Comparison of ENCODE assay signal across 13 cellular contexts in genomic region chr1:11134352-11135266, GRCh38. TPM values are rescaled to one million over a fixed set of nuclear protein-coding genes. Genes with fewer than 3 reads are reported as not detected.
DNase-seq lines count a peak whose midpoint lies in the region; ATAC-seq and TF ChIP-seq lines count a peak whose summit lies in the region.
"Had no signal": no experiment of that assay in that cellular context is flagged by ENCODE, and none has a peak within 500 bp of the region (broad histone marks: within the 10 kb centered on the region; RNA-seq: fewer than 3 reads in every experiment).

No MANE protein-coding gene starts in this region.

- H3K4me1 ChIP-seq in SK-N-SH (ENCODE audit: control insufficient read depth in 1 of 2, insufficient read depth in 2 of 2, low read depth in 1 of 2, low read length in 1 of 2) (peaks cover 18 to 38% of the 10 kb centered on the region in 2 experiments), testis (peaks cover 41% of the 10 kb centered on the region), upper lobe of left lung (no peaks in the 10 kb centered on the region)

- H4K20me1 ChIP-seq in SK-N-SH (ENCODE audit: insufficient read depth), result peaks cover 5% of the 10 kb centered on the region; the same call in 1 of the 2 replicates

- no peaks in the 10 kb centered on the region for H3K27me3 ChIP-seq in SK-N-SH (ENCODE audit: insufficient read depth)
- no peaks in the 10 kb centered on the region for H3K27me3 ChIP-seq in testis
- no peaks in the 10 kb centered on the region for H3K27me3 ChIP-seq in upper lobe of left lung

- H3K9me3 Mint-ChIP-seq in activated CD8-positive, alpha-beta T cell treated with anti-CD3 and anti-CD28 coated beads, Interleukin-2, amount 10 ng/mL, durations not matched to agents 7 days and 5 days (ENCODE audit: insufficient read depth), result no peaks in the 10 kb centered on the region
- H3K9me3 Mint-ChIP-seq: activated naive CD8-positive, alpha-beta T cell treated with anti-CD3 and anti-CD28 coated beads, Interleukin-2, amount 10 ng/mL, durations not matched to agents 7 days and 5 days; naive thymus-derived CD8-positive, alpha-beta T cell had no signal

- H3K27ac ChIP-seq in SK-N-SH (ENCODE audit: low read depth in 2 of 2, low read length in 1 of 2) (peak overlapping the region; percentile 4 to 88; a peak in 2 of 4 replicates), testis (no peak overlapping the region), upper lobe of left lung (no peak overlapping the region)
- H3K27ac ChIP-seq: A549 had no signal

- no peak overlapping the region for H3K4me3 ChIP-seq in SK-N-SH (ENCODE audit: low read depth in 2 of 2, low read length in 1 of 2)
- no peak overlapping the region for H3K4me3 ChIP-seq in testis
- H3K4me3 ChIP-seq in upper lobe of left lung, result no peak overlapping the region
- H3K4me3 ChIP-seq: A549 had no signal

- peak overlapping the region; percentile 28 for H3K4me2 ChIP-seq in SK-N-SH
- H3K4me2 ChIP-seq: A549 had no signal

- TF ChIP-seq EP300 in SK-N-SH (IDR thresholded peaks at IDR 0.05; ENCODE audit: borderline replicate concordance in 1 of 2, low read depth in 1 of 2, low read length in 1 of 2) (peak in 1 of 2 experiments; percentile 72; a peak in 3 of 4 replicates), upper lobe of left lung (IDR thresholded peaks at IDR 0.05) (no peak)

- H3K9me3 ChIP-seq in SK-N-SH, result no peaks in the 10 kb centered on the region
- no peaks in the 10 kb centered on the region for H3K9me3 ChIP-seq in testis
- H3K9me3 ChIP-seq in upper lobe of left lung, result no peaks in the 10 kb centered on the region
- H3K9me3 ChIP-seq: A549 had no signal

- H3K79me2 ChIP-seq in SK-N-SH (ENCODE audit: insufficient read depth), result no peaks in the 10 kb centered on the region

- POLR2A ChIA-PET in SK-N-SH (lab: Yijun Ruan, JAX), result interaction anchor here (0.6 to 1.2 kb wide), 2 partner anchors 41 to 46 kb away, joined by 3 to 6 read pairs; no protein-coding TSS in a partner anchor
- POLR2A ChIA-PET in activated CD8-positive, alpha-beta T cell treated with anti-CD3 and anti-CD28 coated beads, Interleukin-2, amount 10 ng/mL, durations not matched to agents 7 days and 5 days (lab: Charles Lee), result interaction anchor here (0.6 kb wide), 1 partner anchor 42 kb away, joined by 3 read pairs; no protein-coding TSS in a partner anchor

- no peaks in the 10 kb centered on the region for H3K4me1 Mint-ChIP-seq in activated CD8-positive, alpha-beta T cell treated with anti-CD3 and anti-CD28 coated beads, Interleukin-2, amount 10 ng/mL, durations not matched to agents 7 days and 5 days (ENCODE audit: low read depth)
- H3K4me1 Mint-ChIP-seq: activated naive CD8-positive, alpha-beta T cell treated with anti-CD3 and anti-CD28 coated beads, Interleukin-2, amount 10 ng/mL, durations not matched to agents 7 days and 5 days had no signal

- CTCF ChIA-PET in SK-N-SH (lab: Yijun Ruan, JAX), result interaction anchor here (0.5 to 3.5 kb wide), 6 partner anchors 13 to 104 kb away, joined by 3 to 19 read pairs (median 3); no protein-coding TSS in a partner anchor
- CTCF ChIA-PET in activated CD8-positive, alpha-beta T cell treated with anti-CD3 and anti-CD28 coated beads, Interleukin-2, amount 10 ng/mL, durations not matched to agents 7 days and 5 days (lab: Charles Lee), result no interaction called here

- H3K27me3 Mint-ChIP-seq in activated CD8-positive, alpha-beta T cell treated with anti-CD3 and anti-CD28 coated beads, Interleukin-2, amount 10 ng/mL, durations not matched to agents 7 days and 5 days (ENCODE audit: low read depth), result no peaks in the 10 kb centered on the region
- H3K27me3 Mint-ChIP-seq: activated naive CD8-positive, alpha-beta T cell treated with anti-CD3 and anti-CD28 coated beads, Interleukin-2, amount 10 ng/mL, durations not matched to agents 7 days and 5 days; naive thymus-derived CD8-positive, alpha-beta T cell had no signal

- TF ChIP-seq POLR2A in testis (IDR thresholded peaks at IDR 0.05) (no peak), upper lobe of left lung (IDR thresholded peaks at IDR 0.05) (no peak)

- H3K9ac ChIP-seq in SK-N-SH, result no peak overlapping the region

- no peak overlapping the region for H2AFZ ChIP-seq in SK-N-SH (ENCODE audit: low read depth)

- DNase-seq in NCI-H510A treated with DMSO at 0.1 percent for 48 hours (lab: John Stamatoyannopoulos, UW), result peak; percentile 36
- no peak for DNase-seq in NCI-H510A (lab: John Stamatoyannopoulos, UW)
- peak; percentile 78 for DNase-seq in SK-N-SH
- DNase-seq in fibroblast of peridontal ligament (ENCODE audit: extremely low read depth), result peak; percentile 56
- peak; percentile 28 for DNase-seq in testis
- no peak for DNase-seq in activated CD8-positive, alpha-beta T cell treated with anti-CD3 and anti-CD28 coated beads, Interleukin-2, amount 10 ng/mL, durations not matched to agents 7 days and 5 days
- DNase-seq in upper lobe of left lung, result no peak
- DNase-seq: activated naive CD8-positive, alpha-beta T cell treated with anti-CD3 and anti-CD28 coated beads, Interleukin-2, amount 10 ng/mL, durations not matched to agents 7 days and 5 days; naive thymus-derived CD8-positive, alpha-beta T cell; NCI-H2081 treated with DMSO at 0.1 percent for 48 hours; stimulated activated CD4-positive, alpha-beta T cell treated with anti-CD3 and anti-CD28 coated beads, Interleukin-2, amount 100 ng/mL, for 48 hours had no signal

- H3K27ac Mint-ChIP-seq in activated CD8-positive, alpha-beta T cell treated with anti-CD3 and anti-CD28 coated beads, Interleukin-2, amount 10 ng/mL, durations not matched to agents 7 days and 5 days, result no peak overlapping the region
- H3K27ac Mint-ChIP-seq: activated naive CD8-positive, alpha-beta T cell treated with anti-CD3 and anti-CD28 coated beads, Interleukin-2, amount 10 ng/mL, durations not matched to agents 7 days and 5 days had no signal

- TF ChIP-seq CTCF in SK-N-SH (IDR thresholded peaks at IDR 0.05) (no peak), testis (IDR thresholded peaks at IDR 0.05) (no peak), upper lobe of left lung (IDR thresholded peaks at IDR 0.05) (no peak)

- H3K36me3 Mint-ChIP-seq in activated CD8-positive, alpha-beta T cell treated with anti-CD3 and anti-CD28 coated beads, Interleukin-2, amount 10 ng/mL, durations not matched to agents 7 days and 5 days (ENCODE audit: low read depth), result peaks cover 50% of the 10 kb centered on the region

- H3K9me2 ChIP-seq in SK-N-SH, result no peaks in the 10 kb centered on the region

- intact Hi-C loops in testis (cut with DNase I; ENCODE audit: low total_unique reads), result no loop called here

- H3F3A ChIP-seq in SK-N-SH (replicated peaks; ENCODE audit: insufficient read depth), result peaks cover 11% of the 10 kb centered on the region

- H3K4me3 Mint-ChIP-seq in activated CD8-positive, alpha-beta T cell treated with anti-CD3 and anti-CD28 coated beads, Interleukin-2, amount 10 ng/mL, durations not matched to agents 7 days and 5 days, result no peak overlapping the region
- H3K4me3 Mint-ChIP-seq: activated naive CD8-positive, alpha-beta T cell treated with anti-CD3 and anti-CD28 coated beads, Interleukin-2, amount 10 ng/mL, durations not matched to agents 7 days and 5 days; naive thymus-derived CD8-positive, alpha-beta T cell had no signal

- TF ChIP-seq RAD21 in SK-N-SH (IDR thresholded peaks at IDR 0.05; ENCODE audit: low read length), result peak; percentile 8; the same call in 1 of the 2 replicates

- ATAC-seq in activated CD8-positive, alpha-beta T cell treated with anti-CD3 and anti-CD28 coated beads, Interleukin-2, amount 10 ng/mL, durations not matched to agents 7 days and 5 days, result no peak
- ATAC-seq in HG02763 (IDR thresholded peaks at IDR 0.05; ENCODE audit: unreplicated experiment) (no peak), upper lobe of left lung (ENCODE audit: low FRiP score in 2 of 2) (no peak)
- ATAC-seq: naive thymus-derived CD8-positive, alpha-beta T cell had no signal

- H3K36me3 ChIP-seq in SK-N-SH (replicated peaks in 1 of 2; ENCODE audit: control insufficient read depth in 1 of 2, insufficient read depth in 2 of 2, low read length in 1 of 2), result peaks cover 54 to 63% of the 10 kb centered on the region in 2 experiments
- H3K36me3 ChIP-seq in testis (ENCODE audit: low read depth, missing control alignments), result no peaks in the 10 kb centered on the region
- H3K36me3 ChIP-seq in upper lobe of left lung, result peaks cover 17 to 91% (median 70%) of the 10 kb centered on the region in 4 donors

- WGBS in SK-N-SH (ENCODE audit: low lambda C conversion rate), result 47% methylated on average over 9 of the region's 9 CpGs
- WGBS in testis, 2 donors, result 57 to 67% methylated on average over 8 to 9 of the region's 9 CpGs
- 75 to 89% methylated on average over 9 of the region's 9 CpGs for WGBS in upper lobe of left lung, 2 donors

TF ChIP-seq in SK-N-SH, 30 proteins besides CTCF, POLR2A, EP300 and RAD21 (continues in another document):
- TF ChIP-seq FOSL2 (IDR thresholded peaks at IDR 0.05; ENCODE audit: borderline replicate concordance, low read depth) (no peak), USF2 (IDR thresholded peaks at IDR 0.05; ENCODE audit: borderline replicate concordance, low read depth, low read length) (no peak), EZH2phosphoT487 (IDR thresholded peaks at IDR 0.05; ENCODE audit: borderline replicate concordance, low read depth) (no peak), JUND (IDR thresholded peaks at IDR 0.05) (no peak), YY1 (IDR thresholded peaks at IDR 0.05; ENCODE audit: low read depth) (no peak)

RNA-seq across cellular contexts. Expression of gene EXOSC10, which starts 34.9 kb away (rescaled TPM):
- polyA plus RNA-seq in SK-N-SH (2012; rRNA removed) (62.5 and 79.8 TPM in 2 replicates), testis (ENCODE audit: insufficient read depth, low read depth, low replicate concordance) (67.5 TPM)
- 38.4 and 42.5 TPM in 2 replicates for polyA plus RNA-seq in SK-N-SH (2012; cell fraction: cytosol; rRNA removed)
- polyA plus RNA-seq in SK-N-SH (2012; cell fraction: nucleus; rRNA removed), result 151 and 225 TPM in 2 replicates
- total RNA-seq in testis (10 to 100 TPM; 78.4 to 78.8 TPM), upper lobe of left lung (100 to 1,000 TPM in 1 of 6 donors, 10 to 100 TPM in 5; 45.2 to 173 (median 55.9) TPM)
- 10 to 100 TPM; 86.1 to 89.8 TPM for total RNA-seq in activated CD8-positive, alpha-beta T cell treated with anti-CD3 and anti-CD28 coated beads, Interleukin-2, amount 10 ng/mL, durations not matched to agents 7 days and 5 days

RNA-seq across cellular contexts. Expression of gene ANGPTL7, which starts 54.5 kb away (rescaled TPM):
- 0.08 and 0.16 TPM in 2 replicates for polyA plus RNA-seq in SK-N-SH (2012; rRNA removed)
- polyA plus RNA-seq in SK-N-SH (2012; cell fraction: cytosol; rRNA removed), result 0.06 and 0.17 TPM in 2 replicates
- polyA plus RNA-seq in SK-N-SH (2012; cell fraction: nucleus; rRNA removed), result 0.02 and 0.08 TPM in 2 replicates
- total RNA-seq in testis, result not detected
- polyA plus RNA-seq in testis (ENCODE audit: insufficient read depth, low read depth, low replicate concordance), result 1.6 TPM
- not detected for total RNA-seq in activated CD8-positive, alpha-beta T cell treated with anti-CD3 and anti-CD28 coated beads, Interleukin-2, amount 10 ng/mL, durations not matched to agents 7 days and 5 days
- 1 to 10 TPM in 4 of 6 donors, under 1 TPM in 1, not detected in 1; 0.17 to 4.6 (median 1.3) TPM for total RNA-seq in upper lobe of left lung
- total RNA-seq: activated naive CD8-positive, alpha-beta T cell treated with anti-CD3 and anti-CD28 coated beads, Interleukin-2, amount 10 ng/mL, durations not matched to agents 7 days and 5 days; naive thymus-derived CD8-positive, alpha-beta T cell had no signal
- polyA plus RNA-seq: A549; naive thymus-derived CD8-positive, alpha-beta T cell had no signal

Comparison
In these comparisons a context has a peak if more than half of its experiments do, and no peak if none do; other contexts are left out.
1. DNase-seq: peak in NCI-H510A treated with DMSO at 0.1 percent for 48 hours (single experiment), SK-N-SH (single experiment), fibroblast of peridontal ligament (single experiment) and testis (single experiment); none in NCI-H510A (single experiment), activated CD8-positive, alpha-beta T cell treated with anti-CD3 and anti-CD28 coated beads, Interleukin-2, amount 10 ng/mL, durations not matched to agents 7 days and 5 days (single experiment) and upper lobe of left lung (0 of 2).
2. H3K27ac ChIP-seq: peak in SK-N-SH (2 of 2); none in testis (0 of 2) and upper lobe of left lung (0 of 4).